In the genomic region with DNA sequence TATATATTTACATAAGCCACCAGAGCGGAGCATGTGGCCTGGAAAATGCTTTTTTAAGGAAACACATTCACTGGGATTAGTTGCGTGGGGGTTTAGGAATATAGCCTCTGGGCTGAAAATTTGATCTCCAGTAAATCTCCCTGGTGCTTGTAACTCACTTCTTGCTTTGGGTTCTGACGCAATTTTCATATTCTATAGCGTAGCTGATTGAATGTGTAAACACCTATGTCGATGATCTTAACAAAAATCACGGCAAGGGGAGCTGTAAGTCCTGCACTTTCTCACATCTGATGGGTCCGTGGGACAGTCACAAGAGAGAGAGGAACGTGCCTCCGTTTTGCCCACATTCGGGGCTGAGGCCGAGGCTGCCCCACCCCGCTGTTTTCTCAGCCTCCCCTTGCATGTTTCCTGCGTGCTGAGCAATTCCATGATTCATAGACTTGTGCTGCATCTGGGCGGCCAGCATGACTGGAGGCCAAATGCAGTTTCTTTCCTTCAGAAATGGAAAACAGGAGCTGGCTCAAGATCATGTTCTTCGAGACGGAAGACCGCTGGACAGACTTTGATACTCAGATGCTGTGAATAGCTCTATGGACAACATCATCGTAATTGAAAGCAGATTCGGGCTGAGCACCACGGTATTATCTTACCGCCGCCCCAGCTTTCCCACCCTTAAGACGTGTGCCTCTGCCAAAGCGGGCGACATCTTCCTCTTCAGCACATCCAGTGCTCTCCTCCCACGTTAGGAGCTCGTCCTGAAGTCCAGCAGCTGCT, we compare ENCODE assay signal across 1 cellular context.
TF ChIP-seq lines count a peak whose summit lies in the region.

No MANE protein-coding gene starts in this region.

TF ChIP-seq in A549, 52 proteins besides CTCF, POLR2A, EP300 and RAD21 (continued from another document):
- TF ChIP-seq, protein P1, sequence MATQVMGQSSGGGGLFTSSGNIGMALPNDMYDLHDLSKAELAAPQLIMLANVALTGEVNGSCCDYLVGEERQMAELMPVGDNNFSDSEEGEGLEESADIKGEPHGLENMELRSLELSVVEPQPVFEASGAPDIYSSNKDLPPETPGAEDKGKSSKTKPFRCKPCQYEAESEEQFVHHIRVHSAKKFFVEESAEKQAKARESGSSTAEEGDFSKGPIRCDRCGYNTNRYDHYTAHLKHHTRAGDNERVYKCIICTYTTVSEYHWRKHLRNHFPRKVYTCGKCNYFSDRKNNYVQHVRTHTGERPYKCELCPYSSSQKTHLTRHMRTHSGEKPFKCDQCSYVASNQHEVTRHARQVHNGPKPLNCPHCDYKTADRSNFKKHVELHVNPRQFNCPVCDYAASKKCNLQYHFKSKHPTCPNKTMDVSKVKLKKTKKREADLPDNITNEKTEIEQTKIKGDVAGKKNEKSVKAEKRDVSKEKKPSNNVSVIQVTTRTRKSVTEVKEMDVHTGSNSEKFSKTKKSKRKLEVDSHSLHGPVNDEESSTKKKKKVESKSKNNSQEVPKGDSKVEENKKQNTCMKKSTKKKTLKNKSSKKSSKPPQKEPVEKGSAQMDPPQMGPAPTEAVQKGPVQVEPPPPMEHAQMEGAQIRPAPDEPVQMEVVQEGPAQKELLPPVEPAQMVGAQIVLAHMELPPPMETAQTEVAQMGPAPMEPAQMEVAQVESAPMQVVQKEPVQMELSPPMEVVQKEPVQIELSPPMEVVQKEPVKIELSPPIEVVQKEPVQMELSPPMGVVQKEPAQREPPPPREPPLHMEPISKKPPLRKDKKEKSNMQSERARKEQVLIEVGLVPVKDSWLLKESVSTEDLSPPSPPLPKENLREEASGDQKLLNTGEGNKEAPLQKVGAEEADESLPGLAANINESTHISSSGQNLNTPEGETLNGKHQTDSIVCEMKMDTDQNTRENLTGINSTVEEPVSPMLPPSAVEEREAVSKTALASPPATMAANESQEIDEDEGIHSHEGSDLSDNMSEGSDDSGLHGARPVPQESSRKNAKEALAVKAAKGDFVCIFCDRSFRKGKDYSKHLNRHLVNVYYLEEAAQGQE (IDR thresholded peaks at IDR 0.05): no peak
